Comparison of ENCODE assay signal across 9 cellular contexts in the genomic region with DNA sequence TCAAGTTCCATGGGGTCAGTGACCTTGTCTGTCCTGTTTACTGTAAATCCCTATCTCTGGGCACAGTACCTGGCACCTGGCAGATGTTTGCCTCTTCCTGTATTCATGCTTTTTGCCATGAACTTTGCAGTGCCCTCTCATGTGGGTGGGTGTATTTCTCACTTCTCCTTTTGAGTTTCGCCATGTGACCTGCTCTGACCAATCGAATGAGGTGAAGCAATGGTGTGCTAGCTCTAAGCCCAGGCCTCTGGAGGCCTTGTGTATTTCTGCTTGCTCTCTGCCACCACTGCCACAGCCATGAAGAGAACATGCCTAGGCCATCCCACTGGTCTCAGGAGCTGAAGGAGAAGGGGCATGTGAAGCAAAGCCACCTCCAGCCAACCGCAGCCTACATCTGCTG.
A peak's percentile ranks its signal among the peaks of the same experiment; 100 is the strongest.
DNase-seq lines count a peak whose midpoint lies in the region; ATAC-seq and TF ChIP-seq lines count a peak whose summit lies in the region.
"Had no signal": no experiment of that assay in that cellular context is flagged by ENCODE, and none has a peak within 500 bp of the region (broad histone marks: within the 10 kb centered on the region; RNA-seq: fewer than 3 reads in every experiment).

No MANE protein-coding gene starts in this region.

- H3K27me3 ChIP-seq in GM06990 (replicated peaks; ENCODE audit: control insufficient read depth, insufficient read depth, low read length) (no peaks in the 10 kb centered on the region), Peyer's patch (no peaks in the 10 kb centered on the region)

- peaks cover 0 to 6% (median 0%) of the 10 kb centered on the region in 4 donors for H3K4me1 ChIP-seq in Peyer's patch

- ATAC-seq in GM19324 (IDR thresholded peaks at IDR 0.05; ENCODE audit: low FRiP score, unreplicated experiment) (peak; percentile 94), HG03045 (IDR thresholded peaks at IDR 0.05; ENCODE audit: unreplicated experiment) (peak; percentile 95)

- no peaks in the 10 kb centered on the region for H3K9me3 ChIP-seq in Peyer's patch

- peak overlapping the region in 2 of 4 donors; percentile 74 to 79 for H3K27ac ChIP-seq in Peyer's patch

- H3K4me3 ChIP-seq in GM06990 (replicated peaks; ENCODE audit: low read depth, low read length) (no peak overlapping the region), Peyer's patch (no peak overlapping the region)

- DNase-seq in GM06990 (ENCODE audit: extremely low read depth, insufficient read length) (peak; percentile 79), Peyer's patch (peak; percentile 6 to 87 (median 84)), pons (ENCODE audit: low spot score) (no peak), islet precursor cell (no peak), DMS153 (lab: John Stamatoyannopoulos, UW) (no peak)
- no peak for DNase-seq in activated CD8-positive, alpha-beta memory T cell treated with anti-CD3 and anti-CD28 coated beads for 24 hours
- DNase-seq: activated CD4-positive, alpha-beta T cell treated with anti-CD3 and anti-CD28 coated beads, Interleukin-2, amount 10 ng/mL, durations not matched to agents 24 days and 14 days had no signal

- TF ChIP-seq CTCF in GM06990 (IDR thresholded peaks at IDR 0.05; ENCODE audit: insufficient read depth, low read length, poor library complexity, severe bottlenecking) = no peak
- no peak for TF ChIP-seq CTCF in Peyer's patch (IDR thresholded peaks at IDR 0.05)

- H3K36me3 ChIP-seq in GM06990 (ENCODE audit: control insufficient read depth, insufficient read depth, low read length) (no peaks in the 10 kb centered on the region), Peyer's patch (no peaks in the 10 kb centered on the region)

- TF ChIP-seq POLR2A in Peyer's patch (IDR thresholded peaks at IDR 0.05) = no peak

Comparison
In these comparisons a context has a peak if more than half of its experiments do, and no peak if none do; other contexts are left out.
1. DNase-seq: peak in GM06990 (single experiment) and Peyer's patch (3 of 3); none in pons (single experiment), activated CD8-positive, alpha-beta memory T cell treated with anti-CD3 and anti-CD28 coated beads for 24 hours (single experiment), islet precursor cell (single experiment) and DMS153 (single experiment).